1 cellular context compared by ENCODE assay signal in the genomic region with DNA sequence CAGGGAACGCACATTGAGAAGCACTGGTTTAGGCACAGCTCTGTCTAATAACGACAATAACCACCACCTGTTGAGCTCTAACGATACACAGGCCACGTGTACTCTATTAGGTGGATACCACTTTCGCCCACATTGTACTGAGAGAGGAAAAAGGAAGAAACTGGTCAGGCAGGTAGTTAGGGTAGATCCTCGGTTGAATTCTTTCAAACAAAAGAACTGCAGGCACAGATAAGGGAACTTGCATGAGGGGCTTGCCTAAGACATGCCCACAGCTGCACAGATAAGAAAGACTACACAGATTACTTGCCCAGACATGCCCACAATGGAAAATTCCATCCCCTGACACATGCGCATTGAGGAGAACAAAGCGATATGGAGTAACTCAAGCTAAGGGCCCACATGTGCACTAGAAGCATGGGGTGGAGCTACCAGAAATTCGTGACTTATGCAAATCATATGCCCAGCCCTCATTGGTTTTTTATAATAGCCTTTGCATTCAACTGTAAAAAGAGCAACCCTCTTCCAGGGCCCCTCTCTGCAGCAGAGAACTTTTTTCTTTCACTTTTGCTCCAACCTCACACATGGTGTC.
TF ChIP-seq lines count a peak whose summit lies in the region.

No MANE protein-coding gene starts in this region.

TF ChIP-seq in IMR-90, 13 proteins besides CTCF, POLR2A, EP300 and RAD21:
- TF ChIP-seq FOS (IDR thresholded peaks at IDR 0.05; ENCODE audit: low read depth, low read length): no peak
- TF ChIP-seq, protein P1, sequence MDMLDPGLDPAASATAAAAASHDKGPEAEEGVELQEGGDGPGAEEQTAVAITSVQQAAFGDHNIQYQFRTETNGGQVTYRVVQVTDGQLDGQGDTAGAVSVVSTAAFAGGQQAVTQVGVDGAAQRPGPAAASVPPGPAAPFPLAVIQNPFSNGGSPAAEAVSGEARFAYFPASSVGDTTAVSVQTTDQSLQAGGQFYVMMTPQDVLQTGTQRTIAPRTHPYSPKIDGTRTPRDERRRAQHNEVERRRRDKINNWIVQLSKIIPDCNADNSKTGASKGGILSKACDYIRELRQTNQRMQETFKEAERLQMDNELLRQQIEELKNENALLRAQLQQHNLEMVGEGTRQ (IDR thresholded peaks at IDR 0.05; ENCODE audit: low read depth, low read length): no peak
- TF ChIP-seq MAFK (IDR thresholded peaks at IDR 0.05; ENCODE audit: low read depth, low read length): no peak
- TF ChIP-seq NFE2L2 (IDR thresholded peaks at IDR 0.05; ENCODE audit: low read depth, low read length): no peak
- TF ChIP-seq CHD1 (IDR thresholded peaks at IDR 0.05; ENCODE audit: low read depth, low read length): no peak
- TF ChIP-seq CEBPB (IDR thresholded peaks at IDR 0.05; ENCODE audit: low read depth, low read length): no peak
- TF ChIP-seq, protein P2, sequence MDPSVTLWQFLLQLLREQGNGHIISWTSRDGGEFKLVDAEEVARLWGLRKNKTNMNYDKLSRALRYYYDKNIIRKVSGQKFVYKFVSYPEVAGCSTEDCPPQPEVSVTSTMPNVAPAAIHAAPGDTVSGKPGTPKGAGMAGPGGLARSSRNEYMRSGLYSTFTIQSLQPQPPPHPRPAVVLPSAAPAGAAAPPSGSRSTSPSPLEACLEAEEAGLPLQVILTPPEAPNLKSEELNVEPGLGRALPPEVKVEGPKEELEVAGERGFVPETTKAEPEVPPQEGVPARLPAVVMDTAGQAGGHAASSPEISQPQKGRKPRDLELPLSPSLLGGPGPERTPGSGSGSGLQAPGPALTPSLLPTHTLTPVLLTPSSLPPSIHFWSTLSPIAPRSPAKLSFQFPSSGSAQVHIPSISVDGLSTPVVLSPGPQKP (IDR thresholded peaks at IDR 0.05; ENCODE audit: borderline replicate concordance, low read depth, low read length): no peak
- TF ChIP-seq RCOR1 (IDR thresholded peaks at IDR 0.05; ENCODE audit: insufficient replicate concordance, low read length): no peak
- TF ChIP-seq BHLHE40 (IDR thresholded peaks at IDR 0.05; ENCODE audit: low read depth, low read length): no peak
- TF ChIP-seq RFX5 (IDR thresholded peaks at IDR 0.05; ENCODE audit: low read depth, low read length): no peak
- no peak for TF ChIP-seq MAZ (IDR thresholded peaks at IDR 0.05; ENCODE audit: borderline replicate concordance, low read depth, low read length)
